ENCODE assay signal across 8 cellular contexts in genomic region chr10:95246582-95247051, GRCh38. TPM values are rescaled to one million over a fixed set of nuclear protein-coding genes. Genes with fewer than 3 reads are reported as not detected.
DNase-seq lines count a peak whose midpoint lies in the region; ATAC-seq and TF ChIP-seq lines count a peak whose summit lies in the region.

No MANE protein-coding gene starts in this region.

- peak; percentile 17 for ATAC-seq in activated naive CD8-positive, alpha-beta T cell treated with anti-CD3 and anti-CD28 coated beads, Interleukin-2, amount 50 U/mL, for 24 hours
- ATAC-seq in GM21717 (IDR thresholded peaks at IDR 0.05; ENCODE audit: unreplicated experiment), result no peak

- H3K9me3 ChIP-seq in spleen, result no peaks in the 10 kb centered on the region

- intact Hi-C loops in spleen (cut with DNase I; ENCODE audit: low total_unique reads), result loop anchor here (5.0 kb wide), 1 partner anchor 41 kb away; no protein-coding TSS in a partner anchor

- no peak for TF ChIP-seq POLR2A in spleen (IDR thresholded peaks at IDR 0.05)

- no peaks in the 10 kb centered on the region for H3K9me3 Mint-ChIP-seq in activated naive CD8-positive, alpha-beta T cell treated with anti-CD3 and anti-CD28 coated beads, Interleukin-2, amount 50 U/mL, for 24 hours

- no peaks in the 10 kb centered on the region for H3K27me3 ChIP-seq in spleen (replicated peaks in 1 of 7)

- H3K27ac ChIP-seq in spleen, result peak overlapping the region in 6 of 8 donors; percentile 21 to 77 (median 38)

- peak; percentile 38 for TF ChIP-seq CTCF in GM12801 (IDR thresholded peaks at IDR 0.05; ENCODE audit: extremely low read depth, insufficient read length)
- TF ChIP-seq CTCF in spleen (IDR thresholded peaks at IDR 0.05 in 8 of 11, conservative IDR thresholded peaks at IDR 0.05 in 3 of 11), result peak; percentile 37 to 88 (median 81)

- H3K36me3 Mint-ChIP-seq in activated naive CD8-positive, alpha-beta T cell treated with anti-CD3 and anti-CD28 coated beads, Interleukin-2, amount 50 U/mL, for 24 hours (ENCODE audit: low read depth), result no peaks in the 10 kb centered on the region

- peaks cover 5% of the 10 kb centered on the region for H3K4me1 Mint-ChIP-seq in activated naive CD8-positive, alpha-beta T cell treated with anti-CD3 and anti-CD28 coated beads, Interleukin-2, amount 50 U/mL, for 24 hours

- no peak overlapping the region for H3K4me3 ChIP-seq in spleen

- H3K27me3 Mint-ChIP-seq in activated naive CD8-positive, alpha-beta T cell treated with anti-CD3 and anti-CD28 coated beads, Interleukin-2, amount 50 U/mL, for 24 hours, result peaks cover 11% of the 10 kb centered on the region

- peaks cover 6 to 45% (median 28%) of the 10 kb centered on the region in 6 donors for H3K4me1 ChIP-seq in spleen

- DNase-seq in A172 (ENCODE audit: low spot score) (peak; percentile 78), KBM-7 (peak; percentile 85), SKM-1 (lab: John Stamatoyannopoulos, UW; ENCODE audit: unreplicated experiment) (peak; percentile 21), hepatic stellate cell (ENCODE audit: low spot score) (peak; percentile 47), spleen (peak; percentile 84)
- peak; percentile 75 for DNase-seq in activated naive CD8-positive, alpha-beta T cell treated with anti-CD3 and anti-CD28 coated beads, Interleukin-2, amount 50 U/mL, for 24 hours

- peaks cover 0 to 90% (median 50%) of the 10 kb centered on the region in 6 donors for H3K36me3 ChIP-seq in spleen

- no peak overlapping the region for H3K4me3 Mint-ChIP-seq in activated naive CD8-positive, alpha-beta T cell treated with anti-CD3 and anti-CD28 coated beads, Interleukin-2, amount 50 U/mL, for 24 hours

- in situ Hi-C loops in KBM-7 (cut with MboI; ENCODE audit: low pct_unique_long_range_greater_than_20kb, low sequenced_read_pairs), result loop anchor here (10.0 to 25.0 kb wide), 2 partner anchors 118 to 634 kb away; no protein-coding TSS in a partner anchor

- 6 to 23% (median 9%) methylated on average over 1 of the region's 1 CpG for WGBS in spleen, 5 donors

- H3K27ac Mint-ChIP-seq in activated naive CD8-positive, alpha-beta T cell treated with anti-CD3 and anti-CD28 coated beads, Interleukin-2, amount 50 U/mL, for 24 hours, result no peak overlapping the region

RNA-seq across cellular contexts. Expression of gene PDLIM1, which starts 44.2 kb away (rescaled TPM):
- total RNA-seq in A172 (2014; rRNA removed; shearing (Covaris generic)), result 18.9 and 20.9 TPM in 2 replicates
- total RNA-seq in spleen, result 100 to 1,000 TPM; 101 to 225 (median 176) TPM
- 100 to 1,000 TPM; 159 to 184 (median 160) TPM for polyA plus RNA-seq in spleen

RNA-seq across cellular contexts. Expression of gene ACSM6, which starts 52.6 kb away (rescaled TPM):
- 0.12 TPM in 1 of 2 replicates, not detected in the other for total RNA-seq in A172 (2014; rRNA removed; shearing (Covaris generic))
- not detected for total RNA-seq in spleen
- not detected for polyA plus RNA-seq in spleen

Comparison
In these comparisons a context has a peak if more than half of its experiments do, and no peak if none do; other contexts are left out.
1. DNase-seq: peak in every context shown above with its lines; median percentile 85 in KBM-7; 84 in spleen; 78 in A172; 75 in activated naive CD8-positive, alpha-beta T cell treated with anti-CD3 and anti-CD28 coated beads, Interleukin-2, amount 50 U/mL, for 24 hours; 47 in hepatic stellate cell; 21 in SKM-1.